1 cellular context compared by ENCODE assay signal in the genomic region with DNA sequence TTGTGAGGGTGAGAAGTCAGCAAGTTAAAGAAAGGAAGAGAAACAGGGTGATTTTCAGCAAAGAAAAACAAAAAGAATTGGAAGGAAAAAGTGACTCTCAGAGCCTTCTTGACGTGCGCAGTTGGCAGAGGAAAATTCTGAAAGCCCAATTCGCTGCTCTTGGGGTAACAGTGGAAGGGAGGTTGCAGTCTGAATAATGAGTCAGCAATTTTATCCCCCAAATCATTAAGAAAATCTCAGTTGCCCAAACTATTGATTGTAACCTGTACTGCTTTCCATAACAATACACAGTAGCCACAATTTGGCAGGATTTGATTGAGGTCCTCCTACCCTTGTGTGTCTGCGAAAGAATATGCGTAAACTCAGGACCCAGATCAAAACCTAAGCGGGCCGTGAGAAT.
TF ChIP-seq lines count a peak whose summit lies in the region.

No MANE protein-coding gene starts in this region.

TF ChIP-seq in HepG2, 621 proteins besides CTCF, POLR2A, EP300 and RAD21:
- TF ChIP-seq, protein P1, sequence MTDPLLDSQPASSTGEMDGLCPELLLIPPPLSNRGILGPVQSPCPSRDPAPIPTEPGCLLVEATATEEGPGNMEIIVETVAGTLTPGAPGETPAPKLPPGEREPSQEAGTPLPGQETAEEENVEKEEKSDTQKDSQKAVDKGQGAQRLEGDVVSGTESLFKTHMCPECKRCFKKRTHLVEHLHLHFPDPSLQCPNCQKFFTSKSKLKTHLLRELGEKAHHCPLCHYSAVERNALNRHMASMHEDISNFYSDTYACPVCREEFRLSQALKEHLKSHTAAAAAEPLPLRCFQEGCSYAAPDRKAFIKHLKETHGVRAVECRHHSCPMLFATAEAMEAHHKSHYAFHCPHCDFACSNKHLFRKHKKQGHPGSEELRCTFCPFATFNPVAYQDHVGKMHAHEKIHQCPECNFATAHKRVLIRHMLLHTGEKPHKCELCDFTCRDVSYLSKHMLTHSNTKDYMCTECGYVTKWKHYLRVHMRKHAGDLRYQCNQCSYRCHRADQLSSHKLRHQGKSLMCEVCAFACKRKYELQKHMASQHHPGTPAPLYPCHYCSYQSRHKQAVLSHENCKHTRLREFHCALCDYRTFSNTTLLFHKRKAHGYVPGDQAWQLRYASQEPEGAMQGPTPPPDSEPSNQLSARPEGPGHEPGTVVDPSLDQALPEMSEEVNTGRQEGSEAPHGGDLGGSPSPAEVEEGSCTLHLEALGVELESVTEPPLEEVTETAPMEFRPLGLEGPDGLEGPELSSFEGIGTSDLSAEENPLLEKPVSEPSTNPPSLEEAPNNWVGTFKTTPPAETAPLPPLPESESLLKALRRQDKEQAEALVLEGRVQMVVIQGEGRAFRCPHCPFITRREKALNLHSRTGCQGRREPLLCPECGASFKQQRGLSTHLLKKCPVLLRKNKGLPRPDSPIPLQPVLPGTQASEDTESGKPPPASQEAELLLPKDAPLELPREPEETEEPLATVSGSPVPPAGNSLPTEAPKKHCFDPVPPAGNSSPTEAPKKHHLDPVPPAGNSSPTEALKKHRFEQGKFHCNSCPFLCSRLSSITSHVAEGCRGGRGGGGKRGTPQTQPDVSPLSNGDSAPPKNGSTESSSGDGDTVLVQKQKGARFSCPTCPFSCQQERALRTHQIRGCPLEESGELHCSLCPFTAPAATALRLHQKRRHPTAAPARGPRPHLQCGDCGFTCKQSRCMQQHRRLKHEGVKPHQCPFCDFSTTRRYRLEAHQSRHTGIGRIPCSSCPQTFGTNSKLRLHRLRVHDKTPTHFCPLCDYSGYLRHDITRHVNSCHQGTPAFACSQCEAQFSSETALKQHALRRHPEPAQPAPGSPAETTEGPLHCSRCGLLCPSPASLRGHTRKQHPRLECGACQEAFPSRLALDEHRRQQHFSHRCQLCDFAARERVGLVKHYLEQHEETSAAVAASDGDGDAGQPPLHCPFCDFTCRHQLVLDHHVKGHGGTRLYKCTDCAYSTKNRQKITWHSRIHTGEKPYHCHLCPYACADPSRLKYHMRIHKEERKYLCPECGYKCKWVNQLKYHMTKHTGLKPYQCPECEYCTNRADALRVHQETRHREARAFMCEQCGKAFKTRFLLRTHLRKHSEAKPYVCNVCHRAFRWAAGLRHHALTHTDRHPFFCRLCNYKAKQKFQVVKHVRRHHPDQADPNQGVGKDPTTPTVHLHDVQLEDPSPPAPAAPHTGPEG (CRISPR knock-in tag; IDR thresholded peaks at IDR 0.05), result no peak
- TF ChIP-seq ZBTB7B (CRISPR knock-in tag; IDR thresholded peaks at IDR 0.05) (no peak), MXD4 (CRISPR knock-in tag; IDR thresholded peaks at IDR 0.05) (no peak), MAFK (conservative IDR thresholded peaks at IDR 0.05 in 1 of 2, IDR thresholded peaks at IDR 0.05 in 1 of 2; ENCODE audit: low read length in 2 of 2) (peak; percentile 78 to 83), SETDB1 (CRISPR knock-in tag; IDR thresholded peaks at IDR 0.05; ENCODE audit: borderline replicate concordance) (no peak), NFE2L2 (IDR thresholded peaks at IDR 0.05; ENCODE audit: low read length) (peak; percentile 64; the same call in 1 of the 2 replicates), MAFF (IDR thresholded peaks at IDR 0.05; ENCODE audit: low read depth, low read length) (peak; percentile 76)
- TF ChIP-seq, protein P2, sequence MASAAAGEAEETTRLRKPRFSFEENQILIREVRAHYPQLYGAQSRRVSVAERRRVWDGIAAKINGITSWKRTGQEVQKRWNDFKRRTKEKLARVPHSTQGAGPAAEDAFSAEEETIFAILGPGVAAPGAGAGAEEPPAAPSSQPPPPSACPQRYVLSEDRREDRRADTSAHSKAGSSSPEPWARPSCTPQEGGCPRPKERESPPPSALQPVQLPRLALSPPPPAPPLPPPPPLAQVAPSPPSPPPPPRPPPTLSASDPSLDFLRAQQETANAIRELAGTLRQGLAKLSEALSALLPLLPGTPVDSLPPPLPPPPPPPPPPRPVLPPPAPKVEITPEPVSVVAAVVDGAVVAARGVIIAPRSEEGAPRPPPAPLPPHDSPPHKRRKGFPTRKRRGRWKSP (CRISPR knock-in tag; IDR thresholded peaks at IDR 0.05), result no peak
- TF ChIP-seq, protein P3, sequence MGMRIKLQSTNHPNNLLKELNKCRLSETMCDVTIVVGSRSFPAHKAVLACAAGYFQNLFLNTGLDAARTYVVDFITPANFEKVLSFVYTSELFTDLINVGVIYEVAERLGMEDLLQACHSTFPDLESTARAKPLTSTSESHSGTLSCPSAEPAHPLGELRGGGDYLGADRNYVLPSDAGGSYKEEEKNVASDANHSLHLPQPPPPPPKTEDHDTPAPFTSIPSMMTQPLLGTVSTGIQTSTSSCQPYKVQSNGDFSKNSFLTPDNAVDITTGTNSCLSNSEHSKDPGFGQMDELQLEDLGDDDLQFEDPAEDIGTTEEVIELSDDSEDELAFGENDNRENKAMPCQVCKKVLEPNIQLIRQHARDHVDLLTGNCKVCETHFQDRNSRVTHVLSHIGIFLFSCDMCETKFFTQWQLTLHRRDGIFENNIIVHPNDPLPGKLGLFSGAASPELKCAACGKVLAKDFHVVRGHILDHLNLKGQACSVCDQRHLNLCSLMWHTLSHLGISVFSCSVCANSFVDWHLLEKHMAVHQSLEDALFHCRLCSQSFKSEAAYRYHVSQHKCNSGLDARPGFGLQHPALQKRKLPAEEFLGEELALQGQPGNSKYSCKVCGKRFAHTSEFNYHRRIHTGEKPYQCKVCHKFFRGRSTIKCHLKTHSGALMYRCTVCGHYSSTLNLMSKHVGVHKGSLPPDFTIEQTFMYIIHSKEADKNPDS (CRISPR knock-in tag; IDR thresholded peaks at IDR 0.05), result no peak
